10 cellular contexts compared by ENCODE assay signal in the genomic region with DNA sequence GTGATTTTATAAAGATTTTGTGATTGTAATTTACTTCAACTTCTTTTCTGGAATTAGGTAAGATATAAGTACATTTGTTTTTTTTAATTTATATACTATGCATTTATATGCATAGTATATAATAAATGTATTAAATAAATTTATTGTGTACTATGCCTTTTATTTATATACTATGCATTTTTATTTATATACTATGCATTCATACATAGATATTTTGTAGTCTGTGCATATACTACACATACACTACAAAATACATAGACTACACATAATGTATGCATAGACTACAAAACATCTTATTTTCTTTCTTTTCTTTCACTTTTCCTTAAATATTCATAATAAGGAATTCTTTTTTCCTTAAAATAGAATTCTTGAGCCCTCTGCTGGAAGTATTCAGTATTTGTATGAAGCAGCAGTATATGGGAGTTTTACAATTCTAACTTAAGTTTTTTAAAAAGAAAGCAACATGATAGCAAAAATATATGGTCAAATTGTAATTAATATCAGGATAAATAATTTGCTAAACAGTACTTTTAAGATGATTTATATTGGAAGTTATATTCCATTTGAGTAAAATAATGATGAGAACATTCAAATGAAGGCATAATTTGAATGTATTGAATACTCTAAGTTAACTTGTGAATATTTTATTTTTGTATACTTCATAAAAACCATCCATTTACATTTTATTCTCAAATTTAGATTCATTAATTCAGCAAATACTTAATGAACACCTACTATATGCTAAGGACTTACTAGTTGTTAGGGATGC.
DNase-seq lines count a peak whose midpoint lies in the region; ATAC-seq and TF ChIP-seq lines count a peak whose summit lies in the region.
"Had no signal": no experiment of that assay in that cellular context is flagged by ENCODE, and none has a peak within 500 bp of the region (broad histone marks: within the 10 kb centered on the region; RNA-seq: fewer than 3 reads in every experiment).

No MANE protein-coding gene starts in this region.

- no peaks in the 10 kb centered on the region for H3K9me2 ChIP-seq in PC-9 (ENCODE audit: insufficient read depth)

- no peak for ATAC-seq in GM18873 (IDR thresholded peaks at IDR 0.05; ENCODE audit: low FRiP score, unreplicated experiment)
- ATAC-seq in HG02798 (IDR thresholded peaks at IDR 0.05; ENCODE audit: poor library complexity, unreplicated experiment) = no peak
- ATAC-seq: activated T-cell treated with anti-CD3 and anti-CD28 coated beads, Interleukin-2, amount 50 U/mL, for 4 hours had no signal

- no peaks in the 10 kb centered on the region for H3K4me1 ChIP-seq in PC-9 (replicated peaks; ENCODE audit: insufficient read depth)
- no peaks in the 10 kb centered on the region for H3K4me1 ChIP-seq in testis

- POLR2A ChIA-PET in PC-9 (lab: Charles Lee; ENCODE audit: unreplicated experiment) = no interaction called here

- H3K4me2 ChIP-seq in PC-9 = no peak overlapping the region

- TF ChIP-seq POLR2A in testis (IDR thresholded peaks at IDR 0.05) = no peak

- H3F3A ChIP-seq in PC-9 (ENCODE audit: insufficient read depth, low read depth) = no peaks in the 10 kb centered on the region

- BruUV-seq in PC-9 (replicated peaks; lab: Mats Ljungman, UMichigan) = no TSS peak

- intact Hi-C loops in PC-9 (cut with micrococcal nuclease; ENCODE audit: unreplicated experiment) (loop anchor here (1.0 to 10.0 kb wide), 3 partner anchors 155 to 1619 kb away; no protein-coding TSS in a partner anchor), testis (cut with DNase I; ENCODE audit: low total_unique reads) (no loop called here)

- peak; percentile 87 for TF ChIP-seq CTCF in PC-9 (conservative IDR thresholded peaks at IDR 0.05)
- TF ChIP-seq CTCF in fibroblast of pulmonary artery (IDR thresholded peaks at IDR 0.05; ENCODE audit: low read length, missing control alignments) = peak; percentile 56
- peak; percentile 18 to 66 (median 30) for TF ChIP-seq CTCF in testis (IDR thresholded peaks at IDR 0.05)

- DNase-seq in NCI-H510A treated with DMSO at 0.1 percent for 48 hours (lab: John Stamatoyannopoulos, UW) (peak; percentile 1), NCI-H510A (lab: John Stamatoyannopoulos, UW) (no peak), PC-9 (no peak), fibroblast of pulmonary artery (ENCODE audit: low read depth) (peak; percentile 51), testis (no peak), H4 (ENCODE audit: low spot score) (no peak)
- DNase-seq: activated T-cell treated with anti-CD3 and anti-CD28 coated beads, Interleukin-2, amount 50 U/mL, for 4 hours had no signal

- H3K79me2 ChIP-seq in PC-9 (ENCODE audit: low read depth) = no peaks in the 10 kb centered on the region

- no peaks in the 10 kb centered on the region for H4K20me1 ChIP-seq in PC-9 (ENCODE audit: insufficient read depth)

- no peak overlapping the region for H3K27ac ChIP-seq in PC-9
- no peak overlapping the region for H3K27ac ChIP-seq in testis
- H3K27ac ChIP-seq: neutrophil had no signal

- H2AFZ ChIP-seq in PC-9 = no peak overlapping the region

- H3K36me3 ChIP-seq in PC-9 (ENCODE audit: low read depth) = no peaks in the 10 kb centered on the region
- H3K36me3 ChIP-seq in testis (ENCODE audit: low read depth, missing control alignments) = no peaks in the 10 kb centered on the region
- H3K36me3 ChIP-seq: neutrophil had no signal

- CTCF ChIA-PET in PC-9 (lab: Charles Lee) = no interaction called here

- H3K27me3 ChIP-seq in PC-9 (ENCODE audit: insufficient read depth, low read depth) (no peaks in the 10 kb centered on the region), testis (no peaks in the 10 kb centered on the region)
- H3K27me3 ChIP-seq: neutrophil had no signal

- no peak overlapping the region for H3K4me3 ChIP-seq in PC-9
- H3K4me3 ChIP-seq in fibroblast of pulmonary artery (replicated peaks; ENCODE audit: low read depth, low read length) = no peak overlapping the region
- no peak overlapping the region for H3K4me3 ChIP-seq in testis

- no peaks in the 10 kb centered on the region for H3K9me3 ChIP-seq in PC-9 (ENCODE audit: insufficient read depth, low read depth)
- no peaks in the 10 kb centered on the region for H3K9me3 ChIP-seq in testis
- H3K9me3 ChIP-seq: neutrophil had no signal

Comparison
In these comparisons a context has a peak if more than half of its experiments do, and no peak if none do; other contexts are left out.
1. DNase-seq: peak in NCI-H510A treated with DMSO at 0.1 percent for 48 hours (single experiment) and fibroblast of pulmonary artery (single experiment); none in NCI-H510A (single experiment), PC-9 (0 of 2), testis (single experiment) and H4 (single experiment).
2. CTCF ChIP-seq: peak in every context shown above with its lines; median percentile 87 in PC-9; 56 in fibroblast of pulmonary artery; 30 in testis.